In genomic region chr6:14275493-14275851, GRCh38 we compare ENCODE assay signal across 10 cellular contexts.
DNase-seq lines count a peak whose midpoint lies in the region; ATAC-seq and TF ChIP-seq lines count a peak whose summit lies in the region.
"Had no signal": no experiment of that assay in that cellular context is flagged by ENCODE, and none has a peak within 500 bp of the region (broad histone marks: within the 10 kb centered on the region; RNA-seq: fewer than 3 reads in every experiment).

No MANE protein-coding gene starts in this region.

- no peak for TF ChIP-seq POLR2A in esophagus squamous epithelium (IDR thresholded peaks at IDR 0.05)

- peak overlapping the region; percentile 50; the same call in 1 of the 2 replicates for H3K9ac ChIP-seq in DND-41 (ENCODE audit: low read depth, low read length)

- intact Hi-C loops in OCI-LY7 (cut with micrococcal nuclease; ENCODE audit: unreplicated experiment) (loop anchor here (5.0 kb wide), 1 partner anchor 48 kb away; no protein-coding TSS in a partner anchor), esophagus squamous epithelium (cut with DNase I) (no loop called here)

- no peaks in the 10 kb centered on the region for H4K20me1 ChIP-seq in DND-41 (ENCODE audit: insufficient read depth, low read length)
- no peaks in the 10 kb centered on the region for H4K20me1 ChIP-seq in OCI-LY7 (ENCODE audit: insufficient read depth, low read length)

- H3K9me2 ChIP-seq in OCI-LY7 (ENCODE audit: insufficient read depth, low read length) = no peaks in the 10 kb centered on the region

- H3K27ac ChIP-seq in DND-41 (ENCODE audit: low read length) = peak overlapping the region; percentile 92
- peak overlapping the region; percentile 95 for H3K27ac ChIP-seq in OCI-LY7 (ENCODE audit: low read depth, low read length, poor library complexity, severe bottlenecking)
- H3K27ac ChIP-seq in esophagus squamous epithelium = peak overlapping the region; percentile 50 to 70 (median 64)

- H3K9me3 ChIP-seq in DND-41 (ENCODE audit: insufficient read depth, low read length, severe bottlenecking) (peaks cover 10% of the 10 kb centered on the region), OCI-LY7 (ENCODE audit: low read length) (peaks cover 21% of the 10 kb centered on the region; the same call in 1 of the 2 replicates), esophagus squamous epithelium (peaks cover 0 to 14% (median 0%) of the 10 kb centered on the region in 3 donors)

- POLR2A ChIA-PET in OCI-LY7 (lab: Charles Lee) = interaction anchor here (0.9 to 2.7 kb wide), 6 partner anchors 20 to 64 kb away, joined by 3 to 9 read pairs (median 4); no protein-coding TSS in a partner anchor

- DNase-seq in DND-41 (peak; percentile 33), OCI-LY7 (ENCODE audit: low spot score) (no peak), esophagus squamous epithelium (lab: John Stamatoyannopoulos, UW) (no peak), occipital lobe (lab: John Stamatoyannopoulos, UW) (peak; percentile 34), SIG-M5 (lab: John Stamatoyannopoulos, UW) (no peak), NOMO-1 treated with DMSO at 0.1 percent for 48 hours (lab: John Stamatoyannopoulos, UW; ENCODE audit: unreplicated experiment) (no peak)
- no peak for DNase-seq in activated CD4-positive, CD25-positive, alpha-beta regulatory T cell treated with anti-CD3 and anti-CD28 coated beads, Interleukin-2, amount 50 U/mL, for 72 hours
- DNase-seq: DMS79 treated with DMSO at 0.1 percent for 48 hours, NCI-H187 had no signal

- H3K36me3 ChIP-seq in DND-41 (ENCODE audit: insufficient read depth, low read length) (no peaks in the 10 kb centered on the region), OCI-LY7 (ENCODE audit: insufficient read depth, low read length) (peaks cover 12% of the 10 kb centered on the region; the same call in 1 of the 2 replicates), esophagus squamous epithelium (no peaks in the 10 kb centered on the region)

- 29 to 70% methylated on average over 1 to 4 of the region's 9 CpGs for WGBS in esophagus squamous epithelium, 2 donors

- H3K4me2 ChIP-seq in DND-41 (ENCODE audit: insufficient read depth, low read length) = no peak overlapping the region
- H3K4me2 ChIP-seq in OCI-LY7 (ENCODE audit: low read length) = peak overlapping the region; percentile 66

- BruUV-seq in OCI-LY7 (replicated peaks; lab: Mats Ljungman, UMichigan) = no TSS peak

- H3K79me2 ChIP-seq in DND-41 (ENCODE audit: insufficient read depth, low read length) = no peaks in the 10 kb centered on the region
- no peaks in the 10 kb centered on the region for H3K79me2 ChIP-seq in OCI-LY7 (ENCODE audit: insufficient read depth, low read depth, low read length)

- H3K4me1 ChIP-seq in DND-41 (ENCODE audit: insufficient read depth, low read length) (peaks cover 56% of the 10 kb centered on the region), OCI-LY7 (ENCODE audit: insufficient read depth, low read length, poor library complexity, severe bottlenecking) (peaks cover 60% of the 10 kb centered on the region), esophagus squamous epithelium (peaks cover 33 to 73% (median 42%) of the 10 kb centered on the region in 3 donors)

- H3K27me3 ChIP-seq in DND-41 (ENCODE audit: insufficient read depth, low read length, poor library complexity) = no peaks in the 10 kb centered on the region
- H3K27me3 ChIP-seq in esophagus squamous epithelium = no peaks in the 10 kb centered on the region

- CTCF ChIA-PET in OCI-LY7 (lab: Charles Lee; ENCODE audit: unreplicated experiment) = interaction anchor here (1.3 to 1.5 kb wide), 2 partner anchors 10 to 21 kb away, joined by 4 read pairs; no protein-coding TSS in a partner anchor

- H2AFZ ChIP-seq in DND-41 (ENCODE audit: low read depth, low read length) (no peak overlapping the region), OCI-LY7 (ENCODE audit: low read length) (peak overlapping the region; percentile 46)

- TF ChIP-seq CTCF in DND-41 (IDR thresholded peaks at IDR 0.05; ENCODE audit: borderline replicate concordance, extremely low read depth, low read length, poor library complexity, severe bottlenecking) = no peak
- no peak for TF ChIP-seq CTCF in OCI-LY7 (conservative IDR thresholded peaks at IDR 0.05; ENCODE audit: low read length)
- no peak for TF ChIP-seq CTCF in esophagus squamous epithelium (IDR thresholded peaks at IDR 0.05)

- no peak; the same call in 2 of the 3 replicates for ATAC-seq in DND-41 (ENCODE audit: insufficient read depth, low read depth)
- no peak for ATAC-seq in HG02763 (IDR thresholded peaks at IDR 0.05; ENCODE audit: unreplicated experiment)

- H3K4me3 ChIP-seq in DND-41 (ENCODE audit: low read depth in 1 of 2, low read length in 2 of 2) (no peak overlapping the region), OCI-LY7 (ENCODE audit: low read depth, low read length, poor library complexity, severe bottlenecking) (no peak overlapping the region), esophagus squamous epithelium (no peak overlapping the region)

Comparison
In these comparisons a context has a peak if more than half of its experiments do, and no peak if none do; other contexts are left out.
1. DNase-seq: peak in DND-41 (single experiment) and occipital lobe (single experiment); none in OCI-LY7 (single experiment), esophagus squamous epithelium (single experiment), activated CD4-positive, CD25-positive, alpha-beta regulatory T cell treated with anti-CD3 and anti-CD28 coated beads, Interleukin-2, amount 50 U/mL, for 72 hours (single experiment), SIG-M5 (single experiment) and NOMO-1 treated with DMSO at 0.1 percent for 48 hours (single experiment).
2. Peak in every context shown above with its lines, with median percentiles within 50 percentile points of each other: H3K27ac ChIP-seq.